ENCODE assay signal across 10 cellular contexts in the genomic region with DNA sequence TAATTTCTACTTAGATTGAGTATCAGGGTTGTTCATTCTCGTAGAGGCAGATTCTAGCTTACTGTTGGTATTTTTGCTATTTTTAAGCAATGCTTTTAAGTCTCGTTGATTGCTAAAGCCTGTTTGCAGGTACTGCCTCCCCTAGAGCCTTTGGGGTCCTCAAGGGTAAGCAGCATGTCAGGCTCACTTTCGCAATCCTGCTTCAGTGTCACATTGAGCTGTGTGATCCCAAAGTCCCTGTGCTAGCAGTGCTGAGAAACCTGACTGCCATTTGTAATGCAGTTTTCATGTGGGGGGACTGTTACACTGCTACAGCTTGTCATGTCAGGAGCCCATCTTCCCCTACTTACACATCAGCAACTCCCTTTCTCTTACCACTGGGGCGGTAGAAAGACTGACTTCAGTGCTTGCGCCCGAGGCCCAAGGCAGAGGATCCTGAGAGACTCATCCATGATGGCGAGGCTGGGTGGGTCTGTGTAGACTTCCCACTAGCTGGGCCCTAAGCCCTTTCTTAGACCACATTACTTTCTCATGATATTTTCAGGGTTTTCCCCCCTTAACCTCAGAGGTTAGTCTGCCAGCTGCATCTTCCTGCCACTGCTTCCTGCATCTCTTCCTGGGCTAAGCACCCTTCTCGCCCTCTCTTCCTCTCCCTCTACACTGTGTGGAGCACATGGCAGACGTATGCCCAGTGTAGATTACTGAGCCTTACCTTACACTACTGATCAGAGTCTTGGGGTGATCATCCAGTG. TPM values are rescaled to one million over a fixed set of nuclear protein-coding genes. Genes with fewer than 3 reads are reported as not detected.
DNase-seq lines count a peak whose midpoint lies in the region; ATAC-seq and TF ChIP-seq lines count a peak whose summit lies in the region.
"Had no signal": no experiment of that assay in that cellular context is flagged by ENCODE, and none has a peak within 500 bp of the region (broad histone marks: within the 10 kb centered on the region; RNA-seq: fewer than 3 reads in every experiment).

No MANE protein-coding gene starts in this region.

- TF ChIP-seq EP300 in SK-N-SH (IDR thresholded peaks at IDR 0.05; ENCODE audit: borderline replicate concordance in 1 of 2, low read depth in 1 of 2, low read length in 1 of 2) (no peak), esophagus muscularis mucosa (IDR thresholded peaks at IDR 0.05) (no peak)

- no peak overlapping the region for H3K4me3 ChIP-seq in PC-9
- no peak overlapping the region for H3K4me3 ChIP-seq in neutrophil (ENCODE audit: low read depth in 1 of 2, low read length in 1 of 2)
- no peak overlapping the region for H3K4me3 ChIP-seq in SK-N-SH (ENCODE audit: low read depth in 2 of 2, low read length in 1 of 2)
- H3K4me3 ChIP-seq in esophagus muscularis mucosa, result no peak overlapping the region
- H3K4me3 ChIP-seq: GM23338 had no signal

- no peaks in the 10 kb centered on the region for H3K27me3 ChIP-seq in PC-9 (ENCODE audit: insufficient read depth, low read depth)
- no peaks in the 10 kb centered on the region for H3K27me3 ChIP-seq in neutrophil
- no peaks in the 10 kb centered on the region for H3K27me3 ChIP-seq in SK-N-SH (ENCODE audit: insufficient read depth)
- no peaks in the 10 kb centered on the region for H3K27me3 ChIP-seq in esophagus muscularis mucosa

- TF ChIP-seq POLR2A in esophagus muscularis mucosa (IDR thresholded peaks at IDR 0.05; ENCODE audit: low read depth), result no peak

- TF ChIP-seq CTCF in PC-9 (conservative IDR thresholded peaks at IDR 0.05) (no peak), neutrophil (IDR thresholded peaks at IDR 0.05) (no peak), SK-N-SH (IDR thresholded peaks at IDR 0.05) (no peak), esophagus muscularis mucosa (IDR thresholded peaks at IDR 0.05) (no peak)

- peak; percentile 75 for ATAC-seq in HG02759 (IDR thresholded peaks at IDR 0.05; ENCODE audit: unreplicated experiment)
- ATAC-seq: GM23338 had no signal

- H2AFZ ChIP-seq in PC-9 (no peak overlapping the region), SK-N-SH (ENCODE audit: low read depth) (no peak overlapping the region)
- H2AFZ ChIP-seq: GM23338 had no signal

- TF ChIP-seq RAD21 in SK-N-SH (IDR thresholded peaks at IDR 0.05; ENCODE audit: low read length), result no peak

- DNase-seq in activated CD4-positive, alpha-beta T cell treated with anti-CD3 and anti-CD28 coated beads for 48 hours, result peak; percentile 32
- no peak for DNase-seq in activated CD4-positive, alpha-beta T cell treated with anti-CD3 and anti-CD28 coated beads for 1 hour
- DNase-seq in PC-9 (no peak), SK-N-SH (no peak), esophagus muscularis mucosa (ENCODE audit: extremely low spot score) (no peak), HEK293T (ENCODE audit: extremely low spot score) (no peak)
- DNase-seq: head of caudate nucleus had no signal

- peaks cover 29% of the 10 kb centered on the region for H3K36me3 ChIP-seq in PC-9 (ENCODE audit: low read depth)
- H3K36me3 ChIP-seq in neutrophil, result peaks cover 17% of the 10 kb centered on the region
- peaks cover 27 to 38% of the 10 kb centered on the region in 2 experiments for H3K36me3 ChIP-seq in SK-N-SH (replicated peaks in 1 of 2; ENCODE audit: control insufficient read depth in 1 of 2, insufficient read depth in 2 of 2, low read length in 1 of 2)
- H3K36me3 ChIP-seq in esophagus muscularis mucosa, result peaks cover 15 to 30% (median 20%) of the 10 kb centered on the region in 4 donors

- H3K4me2 ChIP-seq in PC-9 (no peak overlapping the region), SK-N-SH (no peak overlapping the region)
- H3K4me2 ChIP-seq: GM23338 had no signal

- H3K27ac ChIP-seq in PC-9 (0 out of 2 replicates have a peak overlapping the region, but pooled peaks have one; percentile 35), neutrophil (peak overlapping the region; percentile 57), SK-N-SH (ENCODE audit: low read depth in 2 of 2, low read length in 1 of 2) (no peak overlapping the region; a peak in 1 of 4 replicates), esophagus muscularis mucosa (replicated peaks in 1 of 4) (no peak overlapping the region)

- no peak overlapping the region for H3K9ac ChIP-seq in SK-N-SH

- POLR2A ChIA-PET in PC-9 (lab: Charles Lee; ENCODE audit: unreplicated experiment), result interaction anchor here (0.6 to 0.7 kb wide), 2 partner anchors 189 to 303 kb away, joined by 3 to 4 read pairs; partner anchors contain the start of gene TMEM45B
- POLR2A ChIA-PET in SK-N-SH (lab: Yijun Ruan, JAX), result no interaction called here
- POLR2A ChIA-PET in HEK293T (lab: Yijun Ruan, JAX), result no interaction called here

- 96% methylated on average over 8 of the region's 9 CpGs for WGBS in SK-N-SH (ENCODE audit: low lambda C conversion rate)
- 88% methylated on average over 9 of the region's 9 CpGs for WGBS in esophagus muscularis mucosa

- H3K9me3 ChIP-seq in PC-9 (ENCODE audit: insufficient read depth, low read depth) (no peaks in the 10 kb centered on the region), neutrophil (no peaks in the 10 kb centered on the region), SK-N-SH (no peaks in the 10 kb centered on the region), esophagus muscularis mucosa (no peaks in the 10 kb centered on the region)

- H3K9me2 ChIP-seq in PC-9 (ENCODE audit: insufficient read depth) (no peaks in the 10 kb centered on the region), SK-N-SH (no peaks in the 10 kb centered on the region)

- CTCF ChIA-PET in PC-9 (lab: Charles Lee), result no interaction called here
- CTCF ChIA-PET in SK-N-SH (lab: Yijun Ruan, JAX), result interaction anchor here (1.0 to 1.4 kb wide), 3 partner anchors 9 to 13 kb away, joined by 3 to 8 read pairs (median 3); no protein-coding TSS in a partner anchor
- CTCF ChIA-PET in HEK293T (lab: Yijun Ruan, JAX), result interaction anchor here (1.2 kb wide), 1 partner anchor 13 kb away, joined by 4 read pairs; no protein-coding TSS in a partner anchor

- H4K20me1 ChIP-seq in PC-9 (ENCODE audit: insufficient read depth) (no peaks in the 10 kb centered on the region), SK-N-SH (ENCODE audit: insufficient read depth) (peaks cover 83% of the 10 kb centered on the region)

- intact Hi-C loops in PC-9 (cut with micrococcal nuclease; ENCODE audit: unreplicated experiment), result no loop called here
- intact Hi-C loops in esophagus muscularis mucosa (cut with DNase I), result no loop called here

- no TSS peak for BruUV-seq in PC-9 (replicated peaks; lab: Mats Ljungman, UMichigan)

- H3F3A ChIP-seq in PC-9 (ENCODE audit: insufficient read depth, low read depth) (peaks cover 56% of the 10 kb centered on the region), SK-N-SH (replicated peaks; ENCODE audit: insufficient read depth) (peaks cover 13% of the 10 kb centered on the region)

- H3K4me1 ChIP-seq in PC-9 (replicated peaks; ENCODE audit: insufficient read depth) (peaks cover 47% of the 10 kb centered on the region), neutrophil (ENCODE audit: control insufficient read depth in 1 of 2, insufficient read depth in 1 of 2, low read depth in 1 of 2, low read length in 1 of 2) (peaks cover 41 to 48% of the 10 kb centered on the region in 2 experiments), SK-N-SH (ENCODE audit: control insufficient read depth in 1 of 2, insufficient read depth in 2 of 2, low read depth in 1 of 2, low read length in 1 of 2) (peaks cover 0 to 4% of the 10 kb centered on the region in 2 experiments; a peak in 2 of 4 replicates), esophagus muscularis mucosa (peaks cover 26 to 52% (median 35%) of the 10 kb centered on the region in 4 donors)

- peaks cover 38% of the 10 kb centered on the region for H3K79me2 ChIP-seq in PC-9 (ENCODE audit: low read depth)
- H3K79me2 ChIP-seq in SK-N-SH (ENCODE audit: insufficient read depth), result peaks cover 74% of the 10 kb centered on the region

TF ChIP-seq in SK-N-SH, 30 proteins besides CTCF, POLR2A, EP300 and RAD21:
- TF ChIP-seq EZH2phosphoT487 (IDR thresholded peaks at IDR 0.05; ENCODE audit: borderline replicate concordance, low read depth) (no peak), SIN3A (IDR thresholded peaks at IDR 0.05; ENCODE audit: borderline replicate concordance, low read depth, low read length) (no peak)
- TF ChIP-seq, protein P1, sequence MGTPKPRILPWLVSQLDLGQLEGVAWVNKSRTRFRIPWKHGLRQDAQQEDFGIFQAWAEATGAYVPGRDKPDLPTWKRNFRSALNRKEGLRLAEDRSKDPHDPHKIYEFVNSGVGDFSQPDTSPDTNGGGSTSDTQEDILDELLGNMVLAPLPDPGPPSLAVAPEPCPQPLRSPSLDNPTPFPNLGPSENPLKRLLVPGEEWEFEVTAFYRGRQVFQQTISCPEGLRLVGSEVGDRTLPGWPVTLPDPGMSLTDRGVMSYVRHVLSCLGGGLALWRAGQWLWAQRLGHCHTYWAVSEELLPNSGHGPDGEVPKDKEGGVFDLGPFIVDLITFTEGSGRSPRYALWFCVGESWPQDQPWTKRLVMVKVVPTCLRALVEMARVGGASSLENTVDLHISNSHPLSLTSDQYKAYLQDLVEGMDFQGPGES (IDR thresholded peaks at IDR 0.05; ENCODE audit: low read depth, low read length), result no peak
TF ChIP-seq in SK-N-SH: peak in this region for 0.

TF ChIP-seq in HEK293T, 16 proteins besides CTCF, POLR2A, EP300 and RAD21:
- TF ChIP-seq FOXK2 (IDR thresholded peaks at IDR 0.05) (no peak), TARDBP (IDR thresholded peaks at IDR 0.05) (no peak)

RNA-seq across cellular contexts. Expression of gene ST14, which starts 40.8 kb away (rescaled TPM):
- total RNA-seq in PC-9 (2021), result 139 and 141 TPM in 2 replicates
- polyA plus RNA-seq in SK-N-SH (2012; rRNA removed), result not detected in 2 replicates
- 0.01 TPM in 1 of 2 replicates, not detected in the other for polyA plus RNA-seq in SK-N-SH (2012; cell fraction: cytosol; rRNA removed)
- not detected in 2 replicates for polyA plus RNA-seq in SK-N-SH (2012; cell fraction: nucleus; rRNA removed)
- 1 to 10 TPM; 1.2 to 3.4 (median 2.6) TPM for total RNA-seq in esophagus muscularis mucosa

RNA-seq across cellular contexts. Expression of gene APLP2, which starts 49.1 kb away (rescaled TPM):
- total RNA-seq in PC-9 (2021) (306 and 350 TPM in 2 replicates), esophagus muscularis mucosa (100 to 1,000 TPM; 311 to 479 (median 410) TPM)
- polyA plus RNA-seq in SK-N-SH (2012; rRNA removed), result 408 and 424 TPM in 2 replicates
- polyA plus RNA-seq in SK-N-SH (2012; cell fraction: cytosol; rRNA removed), result 487 and 491 TPM in 2 replicates
- polyA plus RNA-seq in SK-N-SH (2012; cell fraction: nucleus; rRNA removed), result 445 and 542 TPM in 2 replicates

Comparison
In these comparisons a context has a peak if more than half of its experiments do, and no peak if none do; other contexts are left out.
1. H3K27ac ChIP-seq: peak in PC-9 (single experiment) and neutrophil (single experiment); none in SK-N-SH (0 of 2) and esophagus muscularis mucosa (0 of 4).
2. RNA of gene ST14, which starts 40.8 kb away (total RNA-seq): 139 to 141 TPM in PC-9; 1.2 to 3.4 TPM in esophagus muscularis mucosa; every median in the first group is over 10 times any median in the second.